Comparison of ENCODE assay signal across 8 cellular contexts in the genomic region with DNA sequence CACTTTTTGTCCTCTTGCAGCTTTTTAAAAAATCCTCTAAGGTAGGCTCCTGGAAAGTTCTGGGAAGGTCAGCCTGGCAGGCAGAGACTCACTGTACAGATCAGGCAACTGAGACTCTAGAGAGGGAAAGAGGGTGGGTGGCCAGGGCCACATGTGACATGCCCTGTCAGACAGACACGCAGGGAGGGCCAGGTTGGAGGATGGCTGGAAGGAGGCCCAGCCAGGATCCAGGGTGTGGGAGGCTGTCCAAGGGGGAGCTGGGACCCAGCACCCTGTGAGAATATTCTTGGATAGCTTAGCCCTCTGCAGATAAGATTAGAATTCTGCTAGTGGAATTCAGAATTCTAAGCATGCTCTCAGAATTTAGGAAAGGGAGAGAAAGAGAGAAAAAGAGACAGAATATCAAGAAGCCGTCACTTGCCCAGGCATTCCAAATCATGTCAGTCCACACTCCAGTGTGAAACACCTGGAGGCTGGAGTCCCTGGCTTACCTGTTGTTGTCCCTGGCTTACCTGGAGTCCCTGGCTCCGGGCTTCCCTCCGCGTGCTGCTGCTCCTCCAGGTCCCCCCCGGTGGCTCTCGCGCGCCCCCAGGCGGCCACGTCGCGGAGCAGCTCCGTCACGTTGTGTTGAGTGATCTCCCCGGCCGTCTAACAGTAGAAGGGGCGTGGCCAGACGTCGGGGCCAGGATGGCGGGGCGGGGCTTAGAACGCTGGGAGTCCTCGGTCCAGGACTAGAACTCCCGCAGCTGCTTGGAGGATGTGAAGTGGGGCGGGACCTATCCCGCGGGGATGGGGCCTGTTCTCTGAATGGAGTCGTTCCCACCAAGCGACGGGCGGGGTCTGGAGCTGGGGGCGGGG. TPM values are rescaled to one million over a fixed set of nuclear protein-coding genes. Genes with fewer than 3 reads are reported as not detected.
DNase-seq lines count a peak whose midpoint lies in the region; ATAC-seq and TF ChIP-seq lines count a peak whose summit lies in the region.

No MANE protein-coding gene starts in this region.

- intact Hi-C loops in activated T-helper 2 cell treated with anti-CD3 and anti-CD28 coated beads, Interferon-gamma antibody, Interleukin-2, Interleukin-4, amounts not matched to agents 10 μg/mL and 5 μg/mL and 100 μg/mL, durations not matched to agents 14 hours and 24 hours and 36 hours (cut with micrococcal nuclease) = loop anchor here (10.0 kb wide), 1 partner anchor 76 kb away; no protein-coding TSS in a partner anchor

- H3K27ac Mint-ChIP-seq in activated T-helper 2 cell treated with anti-CD3 and anti-CD28 coated beads, Interferon-gamma antibody, Interleukin-2, Interleukin-4, amounts not matched to agents 10 μg/mL and 5 μg/mL and 100 μg/mL, durations not matched to agents 14 hours and 24 hours and 36 hours = no peak overlapping the region

- no peak overlapping the region for H3K4me3 Mint-ChIP-seq in activated T-helper 2 cell treated with anti-CD3 and anti-CD28 coated beads, Interferon-gamma antibody, Interleukin-2, Interleukin-4, amounts not matched to agents 10 μg/mL and 5 μg/mL and 100 μg/mL, durations not matched to agents 14 hours and 24 hours and 36 hours (ENCODE audit: low read depth)

- no peaks in the 10 kb centered on the region for H3K4me1 Mint-ChIP-seq in activated T-helper 2 cell treated with anti-CD3 and anti-CD28 coated beads, Interferon-gamma antibody, Interleukin-2, Interleukin-4, amounts not matched to agents 10 μg/mL and 5 μg/mL and 100 μg/mL, durations not matched to agents 14 hours and 24 hours and 36 hours (ENCODE audit: low read depth)

- peak; percentile 24 for DNase-seq in AG09309 (ENCODE audit: low read depth)
- peak; percentile 94 for DNase-seq in NAMALWA (ENCODE audit: low spot score)
- DNase-seq in SJCRH30 = peak; percentile 96 to 97
- peak; percentile 87 for DNase-seq in activated T-helper 2 cell treated with anti-CD3 and anti-CD28 coated beads, Interferon-gamma antibody, Interleukin-2, Interleukin-4, amounts not matched to agents 10 μg/mL and 5 μg/mL and 100 μg/mL, durations not matched to agents 14 hours and 24 hours and 36 hours (ENCODE audit: low spot score)
- peak; percentile 78 for DNase-seq in fibroblast of the conjunctiva (ENCODE audit: low read depth)
- peak; percentile 75 for DNase-seq in omental fat pad (ENCODE audit: low spot score)
- DNase-seq in thoracic aorta (ENCODE audit: low spot score) = peak; percentile 55

- H3K27me3 Mint-ChIP-seq in activated T-helper 2 cell treated with anti-CD3 and anti-CD28 coated beads, Interferon-gamma antibody, Interleukin-2, Interleukin-4, amounts not matched to agents 10 μg/mL and 5 μg/mL and 100 μg/mL, durations not matched to agents 14 hours and 24 hours and 36 hours (ENCODE audit: low read depth) = peaks cover 21% of the 10 kb centered on the region

- H3K27me3 ChIP-seq in SJCRH30 (no peaks in the 10 kb centered on the region), thoracic aorta (replicated peaks; ENCODE audit: insufficient read depth) (peaks cover 13% of the 10 kb centered on the region)

- H3K4me3 ChIP-seq in AG09309 (ENCODE audit: control insufficient read depth, low read depth, low read length) (no peak overlapping the region), SJCRH30 (peak overlapping the region; percentile 48), thoracic aorta (no peak overlapping the region)

- H3K36me3 ChIP-seq in SJCRH30 (no peaks in the 10 kb centered on the region), thoracic aorta (no peaks in the 10 kb centered on the region)

- no peaks in the 10 kb centered on the region for H3K36me3 Mint-ChIP-seq in activated T-helper 2 cell treated with anti-CD3 and anti-CD28 coated beads, Interferon-gamma antibody, Interleukin-2, Interleukin-4, amounts not matched to agents 10 μg/mL and 5 μg/mL and 100 μg/mL, durations not matched to agents 14 hours and 24 hours and 36 hours (ENCODE audit: low read depth)

- no peaks in the 10 kb centered on the region for H3K9me3 Mint-ChIP-seq in activated T-helper 2 cell treated with anti-CD3 and anti-CD28 coated beads, Interferon-gamma antibody, Interleukin-2, Interleukin-4, amounts not matched to agents 10 μg/mL and 5 μg/mL and 100 μg/mL, durations not matched to agents 14 hours and 24 hours and 36 hours

- TF ChIP-seq CTCF in AG09309 (IDR thresholded peaks at IDR 0.05; ENCODE audit: control insufficient read depth, insufficient read depth, low read depth, low read length, missing control alignments) = peak; percentile 96
- peak in 1 of 3 donors; percentile 49 for TF ChIP-seq CTCF in omental fat pad (IDR thresholded peaks at IDR 0.05)
- TF ChIP-seq CTCF in thoracic aorta (IDR thresholded peaks at IDR 0.05) = peak; percentile 58

- H3K9me3 ChIP-seq in SJCRH30 (replicated peaks) = no peaks in the 10 kb centered on the region
- H3K9me3 ChIP-seq in thoracic aorta = no peaks in the 10 kb centered on the region

- H3K4me1 ChIP-seq in SJCRH30 (peaks cover 14% of the 10 kb centered on the region), thoracic aorta (ENCODE audit: control insufficient read depth in 1 of 2, low read depth in 2 of 2) (peaks cover 0 to 6% of the 10 kb centered on the region in 2 donors)

- H3K27ac ChIP-seq in SJCRH30 (peak overlapping the region; percentile 41; the same call in 1 of the 2 replicates), thoracic aorta (no peak overlapping the region)

- ATAC-seq in GM19395 (IDR thresholded peaks at IDR 0.05; ENCODE audit: unreplicated experiment) = peak; percentile 63
- ATAC-seq in omental fat pad (ENCODE audit: low FRiP score) = peak; percentile 76
- ATAC-seq in thoracic aorta (ENCODE audit: insufficient number of reproducible peaks, low FRiP score, low read depth) = peak; percentile 20

RNA-seq across cellular contexts. Expression of a gene that starts 2.8 kb away (rescaled TPM):
- total RNA-seq in SJCRH30 (2014; rRNA removed; shearing (Covaris generic)) = 2.4 and 2.5 TPM in 2 replicates
- not detected in 2 replicates for total RNA-seq in activated T-helper 2 cell treated with anti-CD3 and anti-CD28 coated beads, Interferon-gamma antibody, Interleukin-2, Interleukin-4, amounts not matched to agents 10 μg/mL and 5 μg/mL and 100 μg/mL, durations not matched to agents 14 hours and 24 hours and 36 hours
- total RNA-seq in omental fat pad (not detected), thoracic aorta (not detected)

RNA-seq across cellular contexts. Expression of a gene that starts 6.1 kb away (rescaled TPM):
- total RNA-seq in SJCRH30 (2014; rRNA removed; shearing (Covaris generic)) = 9.1 and 14.0 TPM in 2 replicates
- total RNA-seq in activated T-helper 2 cell treated with anti-CD3 and anti-CD28 coated beads, Interferon-gamma antibody, Interleukin-2, Interleukin-4, amounts not matched to agents 10 μg/mL and 5 μg/mL and 100 μg/mL, durations not matched to agents 14 hours and 24 hours and 36 hours = 0.23 and 0.27 TPM in 2 replicates
- total RNA-seq in omental fat pad (under 1 TPM in 2 of 4 donors, not detected in 2; 0.65 to 0.69 TPM), thoracic aorta (not detected)

RNA-seq across cellular contexts. Expression of a gene that starts 11.4 kb away (rescaled TPM):
- 599 and 612 TPM in 2 replicates for total RNA-seq in SJCRH30 (2014; rRNA removed; shearing (Covaris generic))
- 0.27 and 1.3 TPM in 2 replicates for total RNA-seq in activated T-helper 2 cell treated with anti-CD3 and anti-CD28 coated beads, Interferon-gamma antibody, Interleukin-2, Interleukin-4, amounts not matched to agents 10 μg/mL and 5 μg/mL and 100 μg/mL, durations not matched to agents 14 hours and 24 hours and 36 hours
- 1 to 10 TPM in 3 of 4 donors, not detected in 1; 1.9 to 7.2 (median 4.3) TPM for total RNA-seq in omental fat pad
- not detected for total RNA-seq in thoracic aorta

RNA-seq across cellular contexts. Expression of a gene that starts 19.7 kb away (rescaled TPM):
- total RNA-seq in SJCRH30 (2014; rRNA removed; shearing (Covaris generic)) = 0.36 TPM in 1 of 2 replicates, not detected in the other
- 0.23 TPM in 1 of 2 replicates, not detected in the other for total RNA-seq in activated T-helper 2 cell treated with anti-CD3 and anti-CD28 coated beads, Interferon-gamma antibody, Interleukin-2, Interleukin-4, amounts not matched to agents 10 μg/mL and 5 μg/mL and 100 μg/mL, durations not matched to agents 14 hours and 24 hours and 36 hours
- under 1 TPM in 1 of 4 donors, not detected in 3; 0.28 TPM for total RNA-seq in omental fat pad
- total RNA-seq in thoracic aorta = not detected

RNA-seq across cellular contexts. Expression of a gene that starts 42.9 kb away (rescaled TPM):
- 26.2 and 30.5 TPM in 2 replicates for total RNA-seq in SJCRH30 (2014; rRNA removed; shearing (Covaris generic))
- 104 and 108 TPM in 2 replicates for total RNA-seq in activated T-helper 2 cell treated with anti-CD3 and anti-CD28 coated beads, Interferon-gamma antibody, Interleukin-2, Interleukin-4, amounts not matched to agents 10 μg/mL and 5 μg/mL and 100 μg/mL, durations not matched to agents 14 hours and 24 hours and 36 hours
- total RNA-seq in omental fat pad (100 to 1,000 TPM in 2 of 4 donors, 10 to 100 TPM in 2; 59.9 to 127 (median 107) TPM), thoracic aorta (100 to 1,000 TPM; 194 to 250 TPM)

Comparison
In these comparisons a context has a peak if more than half of its experiments do, and no peak if none do; other contexts are left out.
1. DNase-seq: peak in every context shown above with its lines; median percentile 96 in SJCRH30; 94 in NAMALWA; 87 in activated T-helper 2 cell treated with anti-CD3 and anti-CD28 coated beads, Interferon-gamma antibody, Interleukin-2, Interleukin-4, amounts not matched to agents 10 μg/mL and 5 μg/mL and 100 μg/mL, durations not matched to agents 14 hours and 24 hours and 36 hours; 78 in fibroblast of the conjunctiva; 75 in omental fat pad; 55 in thoracic aorta; 24 in AG09309.
2. ATAC-seq: peak in every context shown above with its lines; median percentile 76 in omental fat pad; 63 in GM19395; 20 in thoracic aorta.
3. RNA of a gene that starts 11.4 kb away (total RNA-seq): 599 to 612 TPM in SJCRH30; 1.9 to 7.2 TPM in omental fat pad, 0.27 to 1.3 TPM in activated T-helper 2 cell treated with anti-CD3 and anti-CD28 coated beads, Interferon-gamma antibody, Interleukin-2, Interleukin-4, amounts not matched to agents 10 μg/mL and 5 μg/mL and 100 μg/mL, durations not matched to agents 14 hours and 24 hours and 36 hours and not detected in thoracic aorta; every median in the first group is over 10 times any median in the second.